10 cellular contexts compared by ENCODE assay signal in genomic region chr17:1511290-1511689, GRCh38. TPM values are rescaled to one million over a fixed set of nuclear protein-coding genes. Genes with fewer than 3 reads are reported as not detected.
DNase-seq lines count a peak whose midpoint lies in the region; ATAC-seq and TF ChIP-seq lines count a peak whose summit lies in the region.
"Had no signal": no experiment of that assay in that cellular context is flagged by ENCODE, and none has a peak within 500 bp of the region (broad histone marks: within the 10 kb centered on the region; RNA-seq: fewer than 3 reads in every experiment).

No MANE protein-coding gene starts in this region.

- DNase-seq in cardiac fibroblast (ENCODE audit: low read depth in 2 of 2) (peak; percentile 52 to 67), heart left ventricle (peak; percentile 56 to 77 (median 71)), omental fat pad (ENCODE audit: low spot score) (no peak), vagina (ENCODE audit: extremely low spot score in 2 of 2) (no peak), ecto neural progenitor cell (ENCODE audit: low spot score) (no peak), epidermal melanocyte (ENCODE audit: insufficient read length, low spot score) (no peak)
- DNase-seq: activated naive CD8-positive, alpha-beta T cell treated with anti-CD3 and anti-CD28 coated beads, Interleukin-2, amount 50 U/mL, for 24 hours; Caco-2; HFFc6 had no signal

- H3K36me3 ChIP-seq in heart left ventricle (peaks cover 0 to 61% (median 45%) of the 10 kb centered on the region in 9 donors), vagina (peaks cover 0 to 28% of the 10 kb centered on the region in 2 donors)

- TF ChIP-seq POLR2A in heart left ventricle (IDR thresholded peaks at IDR 0.05) (no peak), vagina (IDR thresholded peaks at IDR 0.05) (no peak)

- H3K27me3 ChIP-seq in heart left ventricle: no peaks in the 10 kb centered on the region
- no peaks in the 10 kb centered on the region for H3K27me3 ChIP-seq in vagina

- ATAC-seq in heart left ventricle: peak; percentile 3 to 62 (median 26)
- peak; percentile 55 for ATAC-seq in omental fat pad (ENCODE audit: low FRiP score)
- no peak for ATAC-seq in GM18868 (IDR thresholded peaks at IDR 0.05; ENCODE audit: unreplicated experiment)
- ATAC-seq: activated naive CD8-positive, alpha-beta T cell treated with anti-CD3 and anti-CD28 coated beads, Interleukin-2, amount 50 U/mL, for 24 hours had no signal

- H3K4me3 ChIP-seq in cardiac fibroblast (replicated peaks in 1 of 2; ENCODE audit: low read depth in 2 of 2, low read length in 2 of 2) (no peak overlapping the region), heart left ventricle (peak overlapping the region in 1 of 12 donors; percentile 4), vagina (no peak overlapping the region)

- TF ChIP-seq CTCF in cardiac fibroblast (IDR thresholded peaks at IDR 0.05; ENCODE audit: low read depth, low read length): no peak
- TF ChIP-seq CTCF in heart left ventricle (IDR thresholded peaks at IDR 0.05): no peak
- TF ChIP-seq CTCF in omental fat pad (IDR thresholded peaks at IDR 0.05): no peak
- TF ChIP-seq CTCF in vagina (IDR thresholded peaks at IDR 0.05): no peak

- WGBS in heart left ventricle, 4 donors: 18 to 38% (median 32%) methylated on average over 11 of the region's 11 CpGs

- H3K4me1 ChIP-seq in heart left ventricle (peaks cover 25 to 95% (median 63%) of the 10 kb centered on the region in 12 donors), vagina (peaks cover 66% of the 10 kb centered on the region)

- H3K9me3 ChIP-seq in heart left ventricle (no peaks in the 10 kb centered on the region), vagina (no peaks in the 10 kb centered on the region)
- H3K9me3 ChIP-seq: Caco-2 had no signal

- H3K27ac ChIP-seq in heart left ventricle (peak overlapping the region; percentile 78 to 94 (median 86)), vagina (peak overlapping the region; percentile 84)

- intact Hi-C loops in heart left ventricle (cut with DNase I): loop anchor here in 8 of 10 donors (1.0 to 10.0 kb wide), 13 partner anchors 16 to 246 kb away; partner anchors contain the start of genes CRK (in 4 of the 8), MYO1C (in 2 of the 8), TRARG1 (in 2 of the 8) and BHLHA9 (in 1 of the 8)
- intact Hi-C loops in vagina (cut with DNase I): loop anchor here (5.0 kb wide), 1 partner anchor 244 kb away; no protein-coding TSS in a partner anchor

RNA-seq across cellular contexts. Expression of gene INPP5K, which starts 5.1 kb away (rescaled TPM):
- total RNA-seq in heart left ventricle (100 to 1,000 TPM in 1 of 9 donors, 10 to 100 TPM in 8; 28.4 to 128 (median 33.4) TPM), omental fat pad (100 to 1,000 TPM; 103 to 279 (median 153) TPM), vagina (96.0 TPM)
- polyA plus RNA-seq in heart left ventricle: 10 to 100 TPM; 21.9 to 68.4 TPM

RNA-seq across cellular contexts. Expression of gene MYO1C, which starts 18.8 kb away (rescaled TPM):
- total RNA-seq in heart left ventricle: 100 to 1,000 TPM; 127 to 259 (median 174) TPM
- polyA plus RNA-seq in heart left ventricle: 100 to 1,000 TPM in 1 of 2 donors, 10 to 100 TPM in 1; 89.6 to 188 TPM
- total RNA-seq in omental fat pad: 100 to 1,000 TPM; 194 to 367 (median 207) TPM
- total RNA-seq in vagina: 118 TPM

RNA-seq across cellular contexts. Expression of gene PITPNA, which starts 51.3 kb away (rescaled TPM):
- 10 to 100 TPM; 38.1 to 70.2 (median 50.6) TPM for total RNA-seq in heart left ventricle
- polyA plus RNA-seq in heart left ventricle: 10 to 100 TPM; 10.1 to 61.7 TPM
- 10 to 100 TPM; 27.6 to 49.7 (median 33.7) TPM for total RNA-seq in omental fat pad
- total RNA-seq in vagina: 46.4 TPM

RNA-seq across cellular contexts. Expression of gene CRK, which starts 55.3 kb away (rescaled TPM):
- total RNA-seq in heart left ventricle (10 to 100 TPM; 28.8 to 47.0 (median 42.2) TPM), omental fat pad (100 to 1,000 TPM in 2 of 4 donors, 10 to 100 TPM in 2; 84.5 to 104 (median 95.7) TPM), vagina (57.5 TPM)
- 10 to 100 TPM; 17.0 to 49.0 TPM for polyA plus RNA-seq in heart left ventricle

Comparison
In these comparisons a context has a peak if more than half of its experiments do, and no peak if none do; other contexts are left out.
1. DNase-seq: peak in cardiac fibroblast (2 of 2) and heart left ventricle (5 of 5); none in omental fat pad (single experiment), vagina (0 of 2), ecto neural progenitor cell (single experiment) and epidermal melanocyte (single experiment).